Comparison of ENCODE assay signal across 38 cellular contexts in genomic region chr1:18422954-18423353, GRCh38. TPM values are rescaled to one million over a fixed set of nuclear protein-coding genes. Genes with fewer than 3 reads are reported as not detected.
"Had no signal": no experiment of that assay in that cellular context is flagged by ENCODE, and none has a peak within 500 bp of the region (broad histone marks: within the 10 kb centered on the region; RNA-seq: fewer than 3 reads in every experiment).

No MANE protein-coding gene starts in this region.

- H3K4me3 ChIP-seq: adrenal gland, body of pancreas, breast epithelium had no signal

- FAIRE-seq: astrocyte, TTC549 had no signal

- H3K27me3 ChIP-seq: adrenal gland, body of pancreas, brain microvascular endothelial cell, breast epithelium had no signal

- H3K36me3 ChIP-seq: adrenal gland, brain microvascular endothelial cell, breast epithelium had no signal

- DNase-seq: activated B cell treated with CpG ODN at 0.5 μM for 24 hours; activated CD4-positive, alpha-beta memory T cell treated with anti-CD3 and anti-CD28 coated beads for 36 hours; activated CD4-positive, alpha-beta T cell treated with anti-CD3 and anti-CD28 coated beads for 4 hours; activated CD4-positive, alpha-beta T cell treated with anti-CD3 and anti-CD28 coated beads, Interleukin-2, amount 10 ng/mL, durations not matched to agents 24 days and 14 days; activated CD4-positive, alpha-beta T cell treated with anti-CD3 and anti-CD28 coated beads, Interleukin-2, amount 50 U/mL, for 1 hour; activated CD4-positive, alpha-beta T cell treated with anti-CD3 and anti-CD28 coated beads, Interleukin-2, amount 50 U/mL, for 4 hours; activated CD4-positive, CD25-positive, alpha-beta regulatory T cell treated with anti-CD3 and anti-CD28 coated beads, Interleukin-2, amount 50 U/mL, for 72 hours; activated CD8-positive, alpha-beta memory T cell treated with anti-CD3 and anti-CD28 coated beads, Interleukin-2, amount 50 U/mL, for 4 hours; activated CD8-positive, alpha-beta T cell treated with anti-CD3 and anti-CD28 coated beads for 36 hours; activated effector memory CD4-positive, alpha-beta T cell treated with anti-CD3 and anti-CD28 coated beads, Interleukin-2, amount 50 U/mL, for 16 hours; activated gamma-delta T cell treated with Interleukin-2 at 50 U/mL for 16 hours; activated naive CD4-positive, alpha-beta T cell; activated naive CD4-positive, alpha-beta T cell treated with anti-CD3 and anti-CD28 coated beads for 36 hours; activated naive CD4-positive, alpha-beta T cell treated with anti-CD3 and anti-CD28 coated beads, Interleukin-2, amount 50 U/mL, for 16 hours; activated naive CD8-positive, alpha-beta T cell treated with anti-CD3 and anti-CD28 coated beads for 36 hours; activated T-cell treated with anti-CD3 and anti-CD28 coated beads for 4 hours; activated T-cell treated with anti-CD3 and anti-CD28 coated beads, Interleukin-2, amount 50 U/mL, for 1 hour; activated T-cell treated with anti-CD3 and anti-CD28 coated beads, Interleukin-2, amount 50 U/mL, for 4 hours; activated T-cell treated with anti-CD3 and anti-CD28 coated beads, Interleukin-2, amount 50 U/mL, for 72 hours; adrenal gland; amniotic stem cell; aorta; body of pancreas; brain microvascular endothelial cell; caudate nucleus; cerebellar nuclear complex; T-cell; T-helper 17 cell had no signal

- H3K27ac ChIP-seq: adrenal gland, body of pancreas, brain microvascular endothelial cell, breast epithelium, VCaP had no signal

- H3K9me3 ChIP-seq: adrenal gland, body of pancreas had no signal

- H3K4me1 ChIP-seq: adrenal gland, body of pancreas, breast epithelium had no signal

- ATAC-seq: activated CD8-positive, alpha-beta T cell treated with anti-CD3 and anti-CD28 coated beads for 36 hours; activated naive CD4-positive, alpha-beta T cell treated with anti-CD3 and anti-CD28 coated beads, Interleukin-2, amount 50 U/mL, for 72 hours; activated T-cell treated with anti-CD3 and anti-CD28 coated beads, Interleukin-2, amount 50 U/mL, for 4 hours; activated T-cell treated with anti-CD3 and anti-CD28 coated beads, Interleukin-2, amount 50 U/mL, for 72 hours; activated T-helper 17 cell treated with anti-CD3 and anti-CD28 coated beads, Interleukin-2, amount 50 U/mL, for 72 hours; body of pancreas; T-cell; T-helper 17 cell had no signal

RNA-seq across cellular contexts. Expression of gene KLHDC7A, which starts 57.8 kb away (rescaled TPM):
- total RNA-seq: activated B cell treated with CpG ODN at 0.5 μM for 24 hours; activated CD4-positive, alpha-beta memory T cell treated with anti-CD3 and anti-CD28 coated beads for 36 hours; activated CD4-positive, alpha-beta T cell treated with anti-CD3 and anti-CD28 coated beads, Interleukin-2, amount 10 ng/mL, durations not matched to agents 24 days and 14 days; activated CD8-positive, alpha-beta memory T cell treated with anti-CD3 and anti-CD28 coated beads for 36 hours; activated CD8-positive, alpha-beta T cell treated with anti-CD3 and anti-CD28 coated beads for 36 hours; activated naive CD4-positive, alpha-beta T cell treated with anti-CD3 and anti-CD28 coated beads for 36 hours; activated naive CD4-positive, alpha-beta T cell treated with anti-CD3 and anti-CD28 coated beads, Interleukin-2, amount 50 U/mL, for 72 hours; activated naive CD8-positive, alpha-beta T cell treated with anti-CD3 and anti-CD28 coated beads for 36 hours; activated T-cell treated with anti-CD3 and anti-CD28 coated beads, Interleukin-2, amount 50 U/mL, for 4 hours; activated T-cell treated with anti-CD3 and anti-CD28 coated beads, Interleukin-2, amount 50 U/mL, for 72 hours; activated T-helper 1 cell treated with anti-CD3 and anti-CD28 coated beads, Interleukin-12 subunit alpha, Interleukin-12 subunit beta, Interleukin-2, Interleukin-4 antibody, amounts not matched to agents 30 ng/mL and 10 ng/mL and 1 ng/mL, durations not matched to agents 14 hours and 24 hours and 36 hours; activated T-helper 17 cell treated with anti-CD3 and anti-CD28 coated beads, Interleukin-2, amount 50 U/mL, for 72 hours; adrenal gland; aorta; T-cell; T-helper 1 cell treated with Interleukin-12 subunit alpha and Interleukin-12 subunit beta and Interleukin-4 antibody, amounts not matched to agents 30 ng/mL and 1 ng/mL, for 36 hours; T-helper 17 cell; T-helper 2 cell treated with Interferon-gamma antibody and Interleukin-4, amounts not matched to agents 100 ng/mL and 5 ng/mL, for 36 hours had no signal
- polyA plus RNA-seq: aorta had no signal
